Comparison of ENCODE assay signal across 1 cellular context in genomic region chr6:137722749-137723272, GRCh38.
A peak's percentile ranks its signal among the peaks of the same experiment; 100 is the strongest.
TF ChIP-seq lines count a peak whose summit lies in the region.

No MANE protein-coding gene starts in this region.

TF ChIP-seq in K562, 482 proteins besides CTCF, POLR2A, EP300 and RAD21 (continued from another document):
- TF ChIP-seq TSHZ1 (CRISPR knock-in tag; IDR thresholded peaks at IDR 0.05) (no peak), ETV1 (tag; conservative IDR thresholded peaks at IDR 0.05; ENCODE audit: low read depth) (no peak; the same call in 1 of the 2 replicates), TCF3 (CRISPR knock-in tag; IDR thresholded peaks at IDR 0.05) (peak; percentile 68), NCOA2 (IDR thresholded peaks at IDR 0.05; ENCODE audit: partially characterized antibody in 2 of 2) (no peak), NR2C2 (CRISPR knock-in tag; IDR thresholded peaks at IDR 0.05) (no peak), NR2C2 (tag; IDR thresholded peaks at IDR 0.05) (peak; percentile 24; the same call in 1 of the 2 replicates), MAX (CRISPR knock-in tag; IDR thresholded peaks at IDR 0.05) (no peak), ARID1B (IDR thresholded peaks at IDR 0.05) (peak; percentile 49), DPF2 (IDR thresholded peaks at IDR 0.05) (peak; percentile 39; the same call in 1 of the 2 replicates), ZNF134 (CRISPR knock-in tag; conservative IDR thresholded peaks at IDR 0.05) (no peak; the same call in 1 of the 2 replicates)
